In genomic region chr12:182381-182883, GRCh38 we compare ENCODE assay signal across 11 cellular contexts. TPM values are rescaled to one million over a fixed set of nuclear protein-coding genes. Genes with fewer than 3 reads are reported as not detected.
A peak's percentile ranks its signal among the peaks of the same experiment; 100 is the strongest.
DNase-seq lines count a peak whose midpoint lies in the region; ATAC-seq and TF ChIP-seq lines count a peak whose summit lies in the region.
"Had no signal": no experiment of that assay in that cellular context is flagged by ENCODE, and none has a peak within 500 bp of the region (broad histone marks: within the 10 kb centered on the region; RNA-seq: fewer than 3 reads in every experiment).

No MANE protein-coding gene starts in this region.

- H3K9me3 ChIP-seq in neural progenitor cell (ENCODE audit: low read depth): no peaks in the 10 kb centered on the region
- H3K9me3 ChIP-seq in hepatocyte (ENCODE audit: low read depth): no peaks in the 10 kb centered on the region

- H3K36me3 ChIP-seq in neural progenitor cell (no peaks in the 10 kb centered on the region), hepatocyte (replicated peaks; ENCODE audit: insufficient read depth, low read depth) (no peaks in the 10 kb centered on the region)

- no peak overlapping the region for H3K4me3 Mint-ChIP-seq in neural progenitor cell

- 63% methylated on average over 10 of the region's 10 CpGs for WGBS in hepatocyte (ENCODE audit: low lambda C conversion rate, missing lambda C conversion rate)

- peaks cover 16% of the 10 kb centered on the region for H3K27me3 Mint-ChIP-seq in neural progenitor cell (ENCODE audit: insufficient read depth, low read depth)

- no peaks in the 10 kb centered on the region for H3K9me3 Mint-ChIP-seq in neural progenitor cell

- no peaks in the 10 kb centered on the region for H3K9me2 ChIP-seq in hepatocyte (replicated peaks; ENCODE audit: insufficient read depth)

- H4K20me1 ChIP-seq in neural progenitor cell (ENCODE audit: low read depth): no peaks in the 10 kb centered on the region
- H4K20me1 ChIP-seq in hepatocyte (ENCODE audit: insufficient read depth, poor library complexity, severe bottlenecking): no peaks in the 10 kb centered on the region

- no peak for TF ChIP-seq POLR2A in NB4 (IDR thresholded peaks at IDR 0.05; ENCODE audit: extremely low read depth, insufficient read length)

- H3K4me1 Mint-ChIP-seq in neural progenitor cell: peaks cover 9% of the 10 kb centered on the region

- DNase-seq in GM03348 (ENCODE audit: low spot score) (peak; percentile 79), NB4 (ENCODE audit: low read depth) (peak; percentile 87), choroid plexus epithelial cell (ENCODE audit: low read depth) (peak; percentile 50), neural progenitor cell (ENCODE audit: low spot score) (no peak), DMS 273 treated with DMSO at 0.1 percent for 48 hours (lab: John Stamatoyannopoulos, UW) (no peak), hepatocyte (ENCODE audit: low spot score) (no peak), NCI-H146 (lab: John Stamatoyannopoulos, UW) (no peak)
- DNase-seq: DMS79 treated with DMSO at 0.1 percent for 48 hours had no signal

- H3K9ac ChIP-seq in neural progenitor cell: no peak overlapping the region

- no peaks in the 10 kb centered on the region for H3K36me3 Mint-ChIP-seq in neural progenitor cell

- ATAC-seq in GM19324 (IDR thresholded peaks at IDR 0.05; ENCODE audit: low FRiP score, unreplicated experiment): no peak

- peak overlapping the region; percentile 65 for H2AFZ ChIP-seq in neural progenitor cell (replicated peaks)
- H2AFZ ChIP-seq in hepatocyte: no peak overlapping the region

- H3K27ac Mint-ChIP-seq in neural progenitor cell: no peak overlapping the region

- H3K27ac ChIP-seq in neural progenitor cell (no peak overlapping the region), hepatocyte (no peak overlapping the region)

- no peak for TF ChIP-seq CTCF in NB4 (IDR thresholded peaks at IDR 0.05; ENCODE audit: low read depth, low read length)
- TF ChIP-seq CTCF in choroid plexus epithelial cell (conservative IDR thresholded peaks at IDR 0.05; ENCODE audit: low read depth, low read length): no peak
- TF ChIP-seq CTCF in neural progenitor cell (IDR thresholded peaks at IDR 0.05): no peak
- TF ChIP-seq CTCF in hepatocyte (IDR thresholded peaks at IDR 0.05; ENCODE audit: poor library complexity): no peak

- H3K4me2 ChIP-seq in neural progenitor cell (no peak overlapping the region), hepatocyte (no peak overlapping the region)

- H3K4me1 ChIP-seq in neural progenitor cell (no peaks in the 10 kb centered on the region), hepatocyte (ENCODE audit: insufficient read depth) (no peaks in the 10 kb centered on the region)

- H3K4me3 ChIP-seq in NB4 (ENCODE audit: low read depth, low read length) (no peak overlapping the region), choroid plexus epithelial cell (ENCODE audit: low read depth, low read length) (no peak overlapping the region), neural progenitor cell (no peak overlapping the region), hepatocyte (no peak overlapping the region)

- H3K27me3 ChIP-seq in neural progenitor cell (peaks cover 8% of the 10 kb centered on the region), hepatocyte (no peaks in the 10 kb centered on the region)

- no peaks in the 10 kb centered on the region for H3K79me2 ChIP-seq in neural progenitor cell (ENCODE audit: low read depth)
- H3K79me2 ChIP-seq in hepatocyte: no peaks in the 10 kb centered on the region

- H3F3A ChIP-seq in neural progenitor cell (ENCODE audit: low read depth): no peaks in the 10 kb centered on the region

RNA-seq across cellular contexts. Expression of gene SLC6A12, which starts 31.5 kb away (rescaled TPM):
- total RNA-seq in neural progenitor cell (ENCODE audit: low replicate concordance): 0.12 TPM in 1 of 2 replicates, not detected in the other
- 7.9 and 10.3 TPM in 2 replicates for total RNA-seq in hepatocyte
- 3.9 and 6.1 TPM in 2 replicates for polyA plus RNA-seq in hepatocyte
- total RNA-seq: NCI-H460; T-helper 2 cell treated with Interferon-gamma antibody and Interleukin-4, amounts not matched to agents 100 ng/mL and 5 ng/mL, for 36 hours had no signal

Comparison
In these comparisons a context has a peak if more than half of its experiments do, and no peak if none do; other contexts are left out.
1. DNase-seq: peak in GM03348 (single experiment), NB4 (single experiment) and choroid plexus epithelial cell (single experiment); none in neural progenitor cell (single experiment), DMS 273 treated with DMSO at 0.1 percent for 48 hours (single experiment), hepatocyte (single experiment) and NCI-H146 (single experiment).